Comparison of ENCODE assay signal across 34 cellular contexts in the genomic region with DNA sequence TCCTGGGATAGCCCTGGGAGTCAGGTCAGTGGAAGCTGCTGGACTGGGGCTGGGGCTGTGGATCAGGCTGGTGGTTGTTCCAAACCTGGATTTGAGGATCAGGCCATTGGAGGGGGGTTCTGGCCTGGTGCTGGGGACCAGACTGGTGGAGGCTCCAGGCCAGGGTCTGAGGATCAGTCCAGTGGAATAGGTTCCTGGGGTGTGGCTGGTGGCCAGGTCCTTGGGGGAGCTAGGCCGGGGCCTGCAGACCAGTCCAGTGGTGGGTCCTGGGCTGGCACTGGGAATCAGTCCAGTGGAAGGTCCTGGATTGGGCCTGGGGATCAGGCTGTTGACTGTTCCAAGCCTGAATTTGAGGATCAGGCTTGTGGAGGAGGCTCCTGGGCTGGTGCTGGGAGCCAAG. TPM values are rescaled to one million over a fixed set of nuclear protein-coding genes. Genes with fewer than 3 reads are reported as not detected.
A peak's percentile ranks its signal among the peaks of the same experiment; 100 is the strongest.
DNase-seq lines count a peak whose midpoint lies in the region; ATAC-seq and TF ChIP-seq lines count a peak whose summit lies in the region.
"Had no signal": no experiment of that assay in that cellular context is flagged by ENCODE, and none has a peak within 500 bp of the region (broad histone marks: within the 10 kb centered on the region; RNA-seq: fewer than 3 reads in every experiment).

No MANE protein-coding gene starts in this region.

- no peaks in the 10 kb centered on the region for H3K79me2 ChIP-seq in SK-N-SH (ENCODE audit: insufficient read depth)

- H3K4me3 Mint-ChIP-seq in stimulated activated effector memory CD8-positive, alpha-beta T cell treated with anti-CD3 and anti-CD28 coated beads, Interleukin-12 subunit alpha, Interleukin-12 subunit beta, amount 100 ng/mL, for 72 hours = no peak overlapping the region
- H3K4me3 Mint-ChIP-seq in T-helper 17 cell = no peak overlapping the region
- H3K4me3 Mint-ChIP-seq: B cell; CD14-positive monocyte; CD4-positive, alpha-beta memory T cell; CD4-positive, alpha-beta T cell; CD4-positive, CD25-positive, alpha-beta regulatory T cell; CD8-positive, alpha-beta memory T cell; CD8-positive, alpha-beta T cell had no signal

- H3K4me2 ChIP-seq in SK-N-SH = no peak overlapping the region
- H3K4me2 ChIP-seq: A549; BLaER1; BLaER1 treated with 17β-estradiol and CSF1 and Interleukin-3, amounts not matched to agents 10 nM and 100 nM had no signal

- DNase-seq in SK-N-SH (peak; percentile 17), sigmoid colon (peak; percentile 63), T-helper 17 cell (no peak)
- no peak for DNase-seq in stimulated activated effector memory CD8-positive, alpha-beta T cell treated with anti-CD3 and anti-CD28 coated beads, Interleukin-12 subunit alpha, Interleukin-12 subunit beta, amount 100 ng/mL, for 72 hours (ENCODE audit: low spot score in 2 of 2)
- DNase-seq in NK-92 treated with Interleukin-12 subunit alpha and Interleukin-12 subunit beta, amount 100 ng/mL, for 24 hours (lab: John Stamatoyannopoulos, UW) = no peak
- DNase-seq: 8988T; ACHN; AML-193; BE2C; C1 segment of cervical spinal cord; Caco-2; Calu3; CD4-positive, alpha-beta memory T cell; CD4-positive, alpha-beta T cell; CD4-positive, CD25-positive, alpha-beta regulatory T cell; CD8-positive, alpha-beta memory T cell; CD8-positive, alpha-beta T cell; COR-L47; DMS 273 treated with DMSO at 0.1 percent for 48 hours; DMS153; DMS53; DMS79; DMS79 treated with DMSO at 0.1 percent for 48 hours; DND-41; EL had no signal

- no peak for TF ChIP-seq RAD21 in SK-N-SH (IDR thresholded peaks at IDR 0.05; ENCODE audit: low read length)

- ATAC-seq in SK-N-SH treated with all-trans-retinoic acid at 6 μM for 48 hours = no peak
- ATAC-seq in stimulated activated effector memory CD8-positive, alpha-beta T cell treated with anti-CD3 and anti-CD28 coated beads, Interleukin-12 subunit alpha, Interleukin-12 subunit beta, amount 100 ng/mL, for 72 hours = no peak
- ATAC-seq in T-helper 17 cell = no peak
- ATAC-seq: A549; CD8-positive, alpha-beta T cell had no signal

- no peak overlapping the region for H2AFZ ChIP-seq in SK-N-SH (ENCODE audit: low read depth)

- H3K27ac ChIP-seq in SK-N-SH (ENCODE audit: low read depth in 2 of 2, low read length in 1 of 2) (no peak overlapping the region), sigmoid colon (no peak overlapping the region)
- H3K27ac ChIP-seq: 22Rv1; A549; BLaER1; BLaER1 treated with 17β-estradiol and CSF1 and Interleukin-3, amounts not matched to agents 10 nM and 100 nM; C4-2B had no signal

- H4K20me1 ChIP-seq in SK-N-SH (ENCODE audit: insufficient read depth) = no peaks in the 10 kb centered on the region
- H4K20me1 ChIP-seq: BLaER1; BLaER1 treated with 17β-estradiol and CSF1 and Interleukin-3, amounts not matched to agents 10 nM and 100 nM had no signal

- no peak for TF ChIP-seq POLR2A in sigmoid colon (IDR thresholded peaks at IDR 0.05)

- H3K27ac Mint-ChIP-seq in stimulated activated effector memory CD8-positive, alpha-beta T cell treated with anti-CD3 and anti-CD28 coated beads, Interleukin-12 subunit alpha, Interleukin-12 subunit beta, amount 100 ng/mL, for 72 hours = peak overlapping the region; percentile 56
- no peak overlapping the region for H3K27ac Mint-ChIP-seq in T-helper 17 cell
- H3K27ac Mint-ChIP-seq: B cell; CD14-positive monocyte; CD4-positive, alpha-beta T cell; CD4-positive, CD25-positive, alpha-beta regulatory T cell; CD8-positive, alpha-beta T cell had no signal

- H3K4me1 ChIP-seq in SK-N-SH (ENCODE audit: control insufficient read depth in 1 of 2, insufficient read depth in 2 of 2, low read depth in 1 of 2, low read length in 1 of 2) (no peaks in the 10 kb centered on the region; a peak in 1 of 4 replicates), sigmoid colon (no peaks in the 10 kb centered on the region)
- H3K4me1 ChIP-seq: A549; BE2C; BLaER1; BLaER1 treated with 17β-estradiol and CSF1 and Interleukin-3, amounts not matched to agents 10 nM and 100 nM; Caco-2 had no signal

- no peak for TF ChIP-seq CTCF in SK-N-SH (IDR thresholded peaks at IDR 0.05)
- TF ChIP-seq CTCF in sigmoid colon (IDR thresholded peaks at IDR 0.05) = no peak

- WGBS in SK-N-SH (ENCODE audit: low lambda C conversion rate) = no CpG with 5 or more reads among the region's 1 CpG
- WGBS in sigmoid colon, 2 donors = 92 to 95% methylated on average over 1 of the region's 1 CpG

- no peaks in the 10 kb centered on the region for H3K36me3 Mint-ChIP-seq in stimulated activated effector memory CD8-positive, alpha-beta T cell treated with anti-CD3 and anti-CD28 coated beads, Interleukin-12 subunit alpha, Interleukin-12 subunit beta, amount 100 ng/mL, for 72 hours
- H3K36me3 Mint-ChIP-seq in T-helper 17 cell (ENCODE audit: low read depth) = peaks cover 4% of the 10 kb centered on the region
- H3K36me3 Mint-ChIP-seq: CD14-positive monocyte had no signal

- no peaks in the 10 kb centered on the region for H3K27me3 Mint-ChIP-seq in T-helper 17 cell
- H3K27me3 Mint-ChIP-seq: B cell; CD4-positive, alpha-beta memory T cell; CD4-positive, alpha-beta T cell; CD4-positive, CD25-positive, alpha-beta regulatory T cell had no signal

- no peak overlapping the region for H3K4me3 ChIP-seq in SK-N-SH (ENCODE audit: low read depth in 2 of 2, low read length in 1 of 2)
- no peak overlapping the region for H3K4me3 ChIP-seq in sigmoid colon
- H3K4me3 ChIP-seq: A549; BLaER1; BLaER1 treated with 17β-estradiol and CSF1 and Interleukin-3, amounts not matched to agents 10 nM and 100 nM had no signal

- no peaks in the 10 kb centered on the region for H3K9me3 ChIP-seq in SK-N-SH
- H3K9me3 ChIP-seq in sigmoid colon = no peaks in the 10 kb centered on the region
- H3K9me3 ChIP-seq in T-helper 17 cell (ENCODE audit: control insufficient read depth, low read length, poor library complexity, severe bottlenecking) = no peaks in the 10 kb centered on the region
- H3K9me3 ChIP-seq: A549, BE2C, Caco-2 had no signal

- H3F3A ChIP-seq in SK-N-SH (replicated peaks; ENCODE audit: insufficient read depth) = no peaks in the 10 kb centered on the region

- H3K9me2 ChIP-seq in SK-N-SH = no peaks in the 10 kb centered on the region

- TF ChIP-seq EP300 in SK-N-SH (IDR thresholded peaks at IDR 0.05; ENCODE audit: borderline replicate concordance in 1 of 2, low read depth in 1 of 2, low read length in 1 of 2) (no peak), sigmoid colon (IDR thresholded peaks at IDR 0.05) (no peak)

- no peak overlapping the region for H3K9ac ChIP-seq in SK-N-SH
- H3K9ac ChIP-seq: BLaER1; BLaER1 treated with 17β-estradiol and CSF1 and Interleukin-3, amounts not matched to agents 10 nM and 100 nM had no signal

- H3K4me1 Mint-ChIP-seq in stimulated activated effector memory CD8-positive, alpha-beta T cell treated with anti-CD3 and anti-CD28 coated beads, Interleukin-12 subunit alpha, Interleukin-12 subunit beta, amount 100 ng/mL, for 72 hours = no peaks in the 10 kb centered on the region
- H3K4me1 Mint-ChIP-seq in T-helper 17 cell = no peaks in the 10 kb centered on the region
- H3K4me1 Mint-ChIP-seq: B cell; CD14-positive monocyte; CD4-positive, alpha-beta memory T cell; CD8-positive, alpha-beta memory T cell had no signal

- POLR2A ChIA-PET in SK-N-SH (lab: Yijun Ruan, JAX) = interaction anchor here (0.6 kb wide), 1 partner anchor 643 kb away, joined by 3 read pairs; no protein-coding TSS in a partner anchor

- no peaks in the 10 kb centered on the region for H3K9me3 Mint-ChIP-seq in stimulated activated effector memory CD8-positive, alpha-beta T cell treated with anti-CD3 and anti-CD28 coated beads, Interleukin-12 subunit alpha, Interleukin-12 subunit beta, amount 100 ng/mL, for 72 hours
- H3K9me3 Mint-ChIP-seq: CD4-positive, alpha-beta memory T cell; CD4-positive, alpha-beta T cell; CD8-positive, alpha-beta memory T cell; CD8-positive, alpha-beta T cell had no signal

- H3K36me3 ChIP-seq in SK-N-SH (replicated peaks in 1 of 2; ENCODE audit: control insufficient read depth in 1 of 2, insufficient read depth in 2 of 2, low read length in 1 of 2) = peaks cover 2 to 5% of the 10 kb centered on the region in 2 experiments
- peaks cover 0 to 3% (median 0%) of the 10 kb centered on the region in 4 donors for H3K36me3 ChIP-seq in sigmoid colon
- H3K36me3 ChIP-seq: BE2C; BLaER1; BLaER1 treated with 17β-estradiol and CSF1 and Interleukin-3, amounts not matched to agents 10 nM and 100 nM had no signal

- CTCF ChIA-PET in SK-N-SH (lab: Yijun Ruan, JAX) = no interaction called here

- intact Hi-C loops in sigmoid colon (cut with DNase I) = no loop called here

- H3K27me3 ChIP-seq in SK-N-SH (ENCODE audit: insufficient read depth) = no peaks in the 10 kb centered on the region
- peaks cover 0 to 5% (median 0%) of the 10 kb centered on the region in 3 donors for H3K27me3 ChIP-seq in sigmoid colon
- H3K27me3 ChIP-seq: BE2C; BLaER1; BLaER1 treated with 17β-estradiol and CSF1 and Interleukin-3, amounts not matched to agents 10 nM and 100 nM had no signal

TF ChIP-seq in SK-N-SH, 30 proteins besides CTCF, POLR2A, EP300 and RAD21 (continues in another document):
- TF ChIP-seq, protein P1, sequence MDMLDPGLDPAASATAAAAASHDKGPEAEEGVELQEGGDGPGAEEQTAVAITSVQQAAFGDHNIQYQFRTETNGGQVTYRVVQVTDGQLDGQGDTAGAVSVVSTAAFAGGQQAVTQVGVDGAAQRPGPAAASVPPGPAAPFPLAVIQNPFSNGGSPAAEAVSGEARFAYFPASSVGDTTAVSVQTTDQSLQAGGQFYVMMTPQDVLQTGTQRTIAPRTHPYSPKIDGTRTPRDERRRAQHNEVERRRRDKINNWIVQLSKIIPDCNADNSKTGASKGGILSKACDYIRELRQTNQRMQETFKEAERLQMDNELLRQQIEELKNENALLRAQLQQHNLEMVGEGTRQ (IDR thresholded peaks at IDR 0.05; ENCODE audit: borderline replicate concordance, low read depth, low read length) = no peak

TF ChIP-seq in SK-N-SH treated with all-trans-retinoic acid at 6 μM for 48 hours, 23 proteins besides CTCF, POLR2A, EP300 and RAD21 (continues in another document):
- TF ChIP-seq SNAI2 (CRISPR knock-in tag; IDR thresholded peaks at IDR 0.05) (no peak), BACH2 (CRISPR knock-in tag; IDR thresholded peaks at IDR 0.05; ENCODE audit: borderline replicate concordance) (no peak)

RNA-seq across cellular contexts. Expression of a gene that starts 8.0 kb away (rescaled TPM):
- 3.7 and 3.8 TPM in 2 replicates for polyA plus RNA-seq in SK-N-SH (2012; rRNA removed)
- 2.4 and 2.7 TPM in 2 replicates for polyA plus RNA-seq in SK-N-SH (2012; cell fraction: cytosol; rRNA removed)
- 11.3 and 17.8 TPM in 2 replicates for polyA plus RNA-seq in SK-N-SH (2012; cell fraction: nucleus; rRNA removed)
- total RNA-seq in sigmoid colon = 10 to 100 TPM in 3 of 4 donors, 1 to 10 TPM in 1; 9.5 to 26.3 (median 12.4) TPM
- polyA plus RNA-seq in sigmoid colon = 1 to 10 TPM; 3.2 to 5.4 (median 5.3) TPM
- total RNA-seq in T-helper 17 cell = 1 to 10 TPM; 5.9 to 9.9 TPM
- total RNA-seq: A172 had no signal

RNA-seq across cellular contexts. Expression of a gene that starts 57.1 kb away (rescaled TPM):
- polyA plus RNA-seq in SK-N-SH (2012; rRNA removed) = 9.2 and 9.7 TPM in 2 replicates
- 9.7 and 10.2 TPM in 2 replicates for polyA plus RNA-seq in SK-N-SH (2012; cell fraction: cytosol; rRNA removed)
- 10.7 and 12.5 TPM in 2 replicates for polyA plus RNA-seq in SK-N-SH (2012; cell fraction: nucleus; rRNA removed)
- 10 to 100 TPM; 49.1 to 73.1 (median 60.7) TPM for total RNA-seq in sigmoid colon
- polyA plus RNA-seq in sigmoid colon = 10 to 100 TPM in 1 of 3 donors, 1 to 10 TPM in 2; 2.8 to 13.2 (median 8.2) TPM
- under 1 TPM; 0.21 to 0.30 TPM for total RNA-seq in T-helper 17 cell
- total RNA-seq: Caco-2 had no signal

Comparison
In these comparisons a context has a peak if more than half of its experiments do, and no peak if none do; other contexts are left out.
1. DNase-seq: peak in SK-N-SH (single experiment) and sigmoid colon (single experiment); none in stimulated activated effector memory CD8-positive, alpha-beta T cell treated with anti-CD3 and anti-CD28 coated beads, Interleukin-12 subunit alpha, Interleukin-12 subunit beta, amount 100 ng/mL, for 72 hours (0 of 2), T-helper 17 cell (0 of 3) and NK-92 treated with Interleukin-12 subunit alpha and Interleukin-12 subunit beta, amount 100 ng/mL, for 24 hours (single experiment).
2. RNA of a gene that starts 57.1 kb away (total RNA-seq): 49.1 to 73.1 TPM in sigmoid colon; 0.21 to 0.30 TPM in T-helper 17 cell; every median in the first group is over 10 times any median in the second.